In the genomic region with DNA sequence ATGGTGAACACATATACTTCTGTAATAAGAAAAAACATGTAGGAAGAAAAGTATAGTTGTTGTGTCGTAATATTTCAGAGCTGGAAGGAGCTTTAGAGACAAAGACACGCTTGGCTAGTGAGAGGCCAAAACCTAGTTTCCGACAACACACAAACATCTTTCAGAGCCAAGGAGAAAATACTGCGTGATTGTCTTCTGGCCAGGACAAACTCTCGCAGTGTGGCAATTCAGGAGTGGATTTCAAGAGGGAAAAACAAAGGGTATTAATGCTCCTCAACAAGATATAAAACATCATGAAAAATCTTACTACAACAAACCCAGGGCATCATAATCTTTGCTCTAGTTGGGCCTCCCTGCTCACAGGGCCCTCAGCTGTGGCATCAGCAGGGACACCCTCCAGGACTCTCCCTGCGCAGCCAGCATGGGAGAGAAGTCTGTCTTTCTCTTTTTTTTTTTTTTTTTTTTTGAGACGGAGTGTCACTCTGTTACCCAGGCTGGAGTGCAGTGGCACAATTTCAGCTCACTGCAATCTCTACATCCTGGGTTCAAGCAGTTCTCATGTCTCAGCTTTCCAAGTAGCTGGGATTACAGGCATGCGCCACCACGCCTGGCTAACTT, we compare ENCODE assay signal across 23 cellular contexts.
DNase-seq lines count a peak whose midpoint lies in the region; ATAC-seq, FAIRE-seq and TF ChIP-seq lines count a peak whose summit lies in the region.
"Had no signal": no experiment of that assay in that cellular context is flagged by ENCODE, and none has a peak within 500 bp of the region (broad histone marks: within the 10 kb centered on the region; RNA-seq: fewer than 3 reads in every experiment).

No MANE protein-coding gene starts in this region.

- TF ChIP-seq POLR2A in HepG2 (IDR thresholded peaks at IDR 0.05; ENCODE audit: insufficient read depth in 1 of 2, low read depth in 2 of 2, low read length in 2 of 2), result no peak
- no peak for TF ChIP-seq POLR2A in right lobe of liver (IDR thresholded peaks at IDR 0.05)

- FAIRE-seq in HepG2 (lab: Jason Lieb, UNC), result no peak
- FAIRE-seq: A549, G401.6, GM12892 had no signal

- no peaks in the 10 kb centered on the region for H4K20me1 ChIP-seq in HepG2 (ENCODE audit: insufficient read depth, low read length)
- H4K20me1 ChIP-seq in osteoblast (ENCODE audit: insufficient read depth, low read length), result no peaks in the 10 kb centered on the region

- H3K9ac ChIP-seq in HepG2 (ENCODE audit: insufficient read depth, low read depth, low read length), result no peak overlapping the region
- H3K9ac ChIP-seq: GM23248 had no signal

- H3K4me3 Mint-ChIP-seq in endothelial cell (ENCODE audit: unreplicated experiment) (no peak overlapping the region), natural killer cell (no peak overlapping the region)
- H3K4me3 Mint-ChIP-seq: CD4-positive, CD25-positive, alpha-beta regulatory T cell had no signal

- H3K9me3 Mint-ChIP-seq in endothelial cell (ENCODE audit: unreplicated experiment) (no peaks in the 10 kb centered on the region), natural killer cell (no peaks in the 10 kb centered on the region)
- H3K9me3 Mint-ChIP-seq: CD4-positive, CD25-positive, alpha-beta regulatory T cell had no signal

- 91% methylated on average over 9 of the region's 9 CpGs for WGBS in HepG2 (ENCODE audit: low lambda C conversion rate)
- WGBS in right lobe of liver (ENCODE audit: insufficient coverage, low coverage, low lambda C conversion rate, missing lambda C conversion rate), result 92% methylated on average over 7 of the region's 9 CpGs

- H3K36me3 ChIP-seq in HepG2 (replicated peaks in 1 of 2; ENCODE audit: control insufficient read depth in 1 of 2, insufficient read depth in 2 of 2, low read length in 2 of 2), result no peaks in the 10 kb centered on the region
- H3K36me3 ChIP-seq in right lobe of liver, result no peaks in the 10 kb centered on the region
- H3K36me3 ChIP-seq in osteoblast (ENCODE audit: insufficient read depth, low read length), result no peaks in the 10 kb centered on the region

- ATAC-seq in HepG2 (no peak), right lobe of liver (no peak), left ventricle myocardium superior (peak; percentile 53), natural killer cell (no peak)
- ATAC-seq: A549, HCT116 had no signal

- TF ChIP-seq CTCF in HepG2 (CRISPR knock-in tag; IDR thresholded peaks at IDR 0.05) (no peak), right lobe of liver (IDR thresholded peaks at IDR 0.05) (no peak), osteoblast (IDR thresholded peaks at IDR 0.05; ENCODE audit: extremely low read depth, low read depth, low read length) (no peak), endothelial cell (IDR thresholded peaks at IDR 0.05; ENCODE audit: unreplicated experiment) (no peak), natural killer cell (IDR thresholded peaks at IDR 0.05) (no peak)

- CTCF ChIA-PET in HepG2 (lab: Yijun Ruan, JAX; ENCODE audit: low intra/inter-chr PET ratio, low total read pairs), result no interaction called here

- no peaks in the 10 kb centered on the region for H3K27me3 Mint-ChIP-seq in endothelial cell (ENCODE audit: unreplicated experiment)
- no peaks in the 10 kb centered on the region for H3K27me3 Mint-ChIP-seq in natural killer cell (ENCODE audit: low read depth in 2 of 2)
- H3K27me3 Mint-ChIP-seq: CD4-positive, CD25-positive, alpha-beta regulatory T cell had no signal

- no peaks in the 10 kb centered on the region for H3K79me2 ChIP-seq in HepG2 (ENCODE audit: insufficient read depth, low read length)
- H3K79me2 ChIP-seq in osteoblast (ENCODE audit: insufficient read depth, low read length), result no peaks in the 10 kb centered on the region

- peaks cover 39% of the 10 kb centered on the region for H3K4me1 ChIP-seq in HepG2 (ENCODE audit: insufficient read depth, low read length)
- no peaks in the 10 kb centered on the region for H3K4me1 ChIP-seq in right lobe of liver
- no peaks in the 10 kb centered on the region for H3K4me1 ChIP-seq in osteoblast (ENCODE audit: insufficient read depth, low read length)
- H3K4me1 ChIP-seq: A549 had no signal

- H3K27me3 ChIP-seq in HepG2 (ENCODE audit: control insufficient read depth in 1 of 2, insufficient read depth in 2 of 2, low read length in 2 of 2), result no peaks in the 10 kb centered on the region
- no peaks in the 10 kb centered on the region for H3K27me3 ChIP-seq in right lobe of liver
- no peaks in the 10 kb centered on the region for H3K27me3 ChIP-seq in osteoblast (ENCODE audit: insufficient read depth, low read length)

- no peak overlapping the region for H3K4me2 ChIP-seq in HepG2 (ENCODE audit: low read depth, low read length)
- no peak overlapping the region for H3K4me2 ChIP-seq in osteoblast (ENCODE audit: insufficient read depth, low read length)
- H3K4me2 ChIP-seq: A549 had no signal

- intact Hi-C loops in HepG2 (cut with micrococcal nuclease; ENCODE audit: unreplicated experiment), result no loop called here
- intact Hi-C loops in right lobe of liver (cut with DNase I), result no loop called here
- intact Hi-C loops in left ventricle myocardium superior (cut with micrococcal nuclease), result no loop called here
- intact Hi-C loops in natural killer cell (cut with micrococcal nuclease), result no loop called here

- H2AFZ ChIP-seq in HepG2 (ENCODE audit: low read length) (peak overlapping the region; percentile 46), osteoblast (ENCODE audit: low read length) (peak overlapping the region; percentile 14)
- H2AFZ ChIP-seq: GM23248 had no signal

- TF ChIP-seq EP300 in HepG2 (IDR thresholded peaks at IDR 0.05; ENCODE audit: low read depth in 2 of 2, low read length in 2 of 2) (no peak), HepG2 (CRISPR knock-in tag; IDR thresholded peaks at IDR 0.05; ENCODE audit: borderline replicate concordance) (no peak)

- no peak for DNase-seq in HepG2 (ENCODE audit: low spot score)
- no peak for DNase-seq in right lobe of liver
- no peak for DNase-seq in left ventricle myocardium superior
- DNase-seq in osteoblast (ENCODE audit: insufficient read length, low spot score, missing footprints), result no peak
- DNase-seq in NCI-H2227 treated with DMSO at 0.1 percent for 48 hours (lab: John Stamatoyannopoulos, UW), result no peak
- no peak for DNase-seq in endothelial cell (ENCODE audit: low spot score)
- DNase-seq in effector CD8-positive, alpha-beta T cell (lab: John Stamatoyannopoulos, UW), result no peak
- DNase-seq in natural killer cell, result no peak
- DNase-seq: Calu3; CD4-positive, CD25-positive, alpha-beta regulatory T cell; GM23248; KBM-7; NCI-H1436 treated with DMSO at 0.1 percent for 48 hours; NCI-H2081 treated with DMSO at 0.1 percent for 48 hours; NCI-H345; NCI-H526 treated with DMSO at 0.1 percent for 48 hours; NK-92 treated with Interleukin-12 subunit alpha and Interleukin-12 subunit beta, amount 100 ng/mL, for 24 hours; OCI-M1 had no signal

- no peaks in the 10 kb centered on the region for H3K36me3 Mint-ChIP-seq in endothelial cell (ENCODE audit: low read depth, unreplicated experiment)
- H3K36me3 Mint-ChIP-seq in natural killer cell, result no peaks in the 10 kb centered on the region
- H3K36me3 Mint-ChIP-seq: CD4-positive, CD25-positive, alpha-beta regulatory T cell had no signal

- no peak for TF ChIP-seq RAD21 in HepG2 (CRISPR knock-in tag; IDR thresholded peaks at IDR 0.05)

- H3K27ac Mint-ChIP-seq in endothelial cell (ENCODE audit: unreplicated experiment) (no peak overlapping the region), natural killer cell (no peak overlapping the region)
- H3K27ac Mint-ChIP-seq: CD4-positive, CD25-positive, alpha-beta regulatory T cell had no signal

- H3K9me3 ChIP-seq in HepG2 (ENCODE audit: low read length) (no peaks in the 10 kb centered on the region), right lobe of liver (no peaks in the 10 kb centered on the region), osteoblast (ENCODE audit: low read depth, low read length) (no peaks in the 10 kb centered on the region)

- POLR2A ChIA-PET in HepG2 (lab: Yijun Ruan, JAX), result interaction anchor here (0.7 kb wide), 1 partner anchor 33 kb away, joined by 3 read pairs; no protein-coding TSS in a partner anchor

- BruUV-seq in HepG2 (replicated peaks; lab: Mats Ljungman, UMichigan), result no TSS peak

- in situ Hi-C loops in HepG2 (cut with HindIII; ENCODE audit: extremely low pct_ligation_motif_present, low pct_unique_long_range_greater_than_20kb), result no loop called here

- H3K4me1 Mint-ChIP-seq in endothelial cell (ENCODE audit: unreplicated experiment) (no peaks in the 10 kb centered on the region), natural killer cell (peaks cover 0 to 5% of the 10 kb centered on the region in 2 donors)
- H3K4me1 Mint-ChIP-seq: CD4-positive, CD25-positive, alpha-beta regulatory T cell had no signal

- H3K4me3 ChIP-seq in HepG2 (replicated peaks in 1 of 3; ENCODE audit: insufficient read depth in 1 of 3, low read depth in 2 of 3, low read length in 3 of 3) (no peak overlapping the region), right lobe of liver (no peak overlapping the region), osteoblast (ENCODE audit: insufficient read depth, low read length) (no peak overlapping the region)
- H3K4me3 ChIP-seq: A549, GM23248 had no signal

- H3K27ac ChIP-seq in HepG2 (ENCODE audit: extremely low read length, insufficient read depth, low read length) (no peak overlapping the region), right lobe of liver (no peak overlapping the region), osteoblast (ENCODE audit: low read depth, low read length) (no peak overlapping the region)
- H3K27ac ChIP-seq: A549, GM23248, RWPE1 had no signal

TF ChIP-seq in HepG2, 621 proteins besides CTCF, POLR2A, EP300 and RAD21:
- TF ChIP-seq SP4 (CRISPR knock-in tag; IDR thresholded peaks at IDR 0.05) (no peak), SIN3B (IDR thresholded peaks at IDR 0.05; ENCODE audit: low read length) (no peak), ZNF121 (CRISPR knock-in tag; IDR thresholded peaks at IDR 0.05) (no peak), MAZ (IDR thresholded peaks at IDR 0.05; ENCODE audit: borderline replicate concordance, low read depth, low read length) (no peak), MAZ (CRISPR knock-in tag; IDR thresholded peaks at IDR 0.05; ENCODE audit: low read depth) (no peak)
- TF ChIP-seq, protein P1, sequence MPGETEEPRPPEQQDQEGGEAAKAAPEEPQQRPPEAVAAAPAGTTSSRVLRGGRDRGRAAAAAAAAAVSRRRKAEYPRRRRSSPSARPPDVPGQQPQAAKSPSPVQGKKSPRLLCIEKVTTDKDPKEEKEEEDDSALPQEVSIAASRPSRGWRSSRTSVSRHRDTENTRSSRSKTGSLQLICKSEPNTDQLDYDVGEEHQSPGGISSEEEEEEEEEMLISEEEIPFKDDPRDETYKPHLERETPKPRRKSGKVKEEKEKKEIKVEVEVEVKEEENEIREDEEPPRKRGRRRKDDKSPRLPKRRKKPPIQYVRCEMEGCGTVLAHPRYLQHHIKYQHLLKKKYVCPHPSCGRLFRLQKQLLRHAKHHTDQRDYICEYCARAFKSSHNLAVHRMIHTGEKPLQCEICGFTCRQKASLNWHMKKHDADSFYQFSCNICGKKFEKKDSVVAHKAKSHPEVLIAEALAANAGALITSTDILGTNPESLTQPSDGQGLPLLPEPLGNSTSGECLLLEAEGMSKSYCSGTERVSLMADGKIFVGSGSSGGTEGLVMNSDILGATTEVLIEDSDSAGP (CRISPR knock-in tag; IDR thresholded peaks at IDR 0.05; ENCODE audit: borderline replicate concordance), result no peak
